ENCODE assay signal across 24 cellular contexts in the genomic region with DNA sequence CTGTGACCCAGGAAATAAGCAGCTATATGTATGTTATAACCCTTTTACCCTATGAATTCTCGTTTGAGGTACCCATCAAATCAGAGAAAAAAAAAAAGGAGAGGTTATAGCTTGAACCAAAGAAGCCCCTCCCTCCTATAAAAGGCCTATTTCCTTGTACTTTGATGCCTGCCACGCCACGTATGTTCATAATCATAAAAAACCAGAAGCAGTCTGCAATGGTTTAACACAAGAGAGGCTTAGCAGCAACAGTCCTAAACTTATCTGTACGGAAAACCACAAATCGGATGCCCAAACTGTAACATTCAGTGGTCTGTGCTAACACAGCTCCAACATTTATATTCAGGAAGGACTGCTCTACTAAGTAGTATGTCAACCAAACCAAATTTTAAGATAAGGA. TPM values are rescaled to one million over a fixed set of nuclear protein-coding genes. Genes with fewer than 3 reads are reported as not detected.
DNase-seq lines count a peak whose midpoint lies in the region; ATAC-seq and FAIRE-seq lines count a peak whose summit lies in the region.
"Had no signal": no experiment of that assay in that cellular context is flagged by ENCODE, and none has a peak within 500 bp of the region (broad histone marks: within the 10 kb centered on the region; RNA-seq: fewer than 3 reads in every experiment).

No MANE protein-coding gene starts in this region.

- H3K27ac ChIP-seq in thymus (ENCODE audit: low read depth), result peak overlapping the region; percentile 8
- H3K27ac ChIP-seq: gastrocnemius medialis, parathyroid adenoma, thoracic aorta had no signal

- H3K4me1 Mint-ChIP-seq in activated naive CD4-positive, alpha-beta T cell treated with anti-CD3 and anti-CD28 coated beads, Interleukin-2, amount 10 ng/mL, durations not matched to agents 7 days and 5 days, result peaks cover 48% of the 10 kb centered on the region
- H3K4me1 Mint-ChIP-seq: nephron had no signal

- H3K4me3 Mint-ChIP-seq in activated naive CD4-positive, alpha-beta T cell treated with anti-CD3 and anti-CD28 coated beads, Interleukin-2, amount 10 ng/mL, durations not matched to agents 7 days and 5 days, result no peak overlapping the region
- H3K4me3 Mint-ChIP-seq: nephron; stimulated activated memory B cell treated with anti-CD40 and anti-IgM and Interleukin-4, amounts not matched to agents 10 μg/mL and 1 μg/mL and 100 μg/mL, for 72 hours had no signal

- H3K4me3 ChIP-seq in thymus (ENCODE audit: low read length), result no peak overlapping the region
- H3K4me3 ChIP-seq: gastrocnemius medialis, MG63, thoracic aorta had no signal

- H3K9me3 Mint-ChIP-seq in activated naive CD4-positive, alpha-beta T cell treated with anti-CD3 and anti-CD28 coated beads, Interleukin-2, amount 10 ng/mL, durations not matched to agents 7 days and 5 days, result no peaks in the 10 kb centered on the region
- H3K9me3 Mint-ChIP-seq in activated naive CD4-positive, alpha-beta T cell treated with anti-CD3 and anti-CD28 coated beads, Interleukin-2, amount 50 U/mL, for 72 hours, result peaks cover 0 to 5% of the 10 kb centered on the region in 2 donors
- H3K9me3 Mint-ChIP-seq: nephron; stimulated activated memory B cell treated with anti-CD40 and anti-IgM and Interleukin-4, amounts not matched to agents 10 μg/mL and 1 μg/mL and 100 μg/mL, for 72 hours had no signal

- CTCF ChIA-PET in activated naive CD4-positive, alpha-beta T cell treated with anti-CD3 and anti-CD28 coated beads, Interleukin-2, amount 10 ng/mL, durations not matched to agents 7 days and 5 days (lab: Charles Lee), result interaction anchor here (1.5 to 2.1 kb wide), 2 partner anchors 27 to 59 kb away, joined by 5 read pairs; no protein-coding TSS in a partner anchor

- FAIRE-seq in colon (lab: Jason Lieb, UNC), result peak; percentile 51

- no peaks in the 10 kb centered on the region for H3K36me3 ChIP-seq in thymus (ENCODE audit: control insufficient read depth, insufficient read depth)
- H3K36me3 ChIP-seq: gastrocnemius medialis, MG63, thoracic aorta had no signal

- H3K36me3 Mint-ChIP-seq in activated naive CD4-positive, alpha-beta T cell treated with anti-CD3 and anti-CD28 coated beads, Interleukin-2, amount 10 ng/mL, durations not matched to agents 7 days and 5 days, result peaks cover 4% of the 10 kb centered on the region
- H3K36me3 Mint-ChIP-seq in activated naive CD4-positive, alpha-beta T cell treated with anti-CD3 and anti-CD28 coated beads, Interleukin-2, amount 50 U/mL, for 72 hours, result no peaks in the 10 kb centered on the region

- H3K4me1 ChIP-seq in thymus (ENCODE audit: control insufficient read depth, insufficient read depth, low read length), result peaks cover 26% of the 10 kb centered on the region
- H3K4me1 ChIP-seq: gastrocnemius medialis, parathyroid adenoma had no signal

- no peaks in the 10 kb centered on the region for H3K27me3 ChIP-seq in thymus (ENCODE audit: control insufficient read depth, insufficient read depth)
- H3K27me3 ChIP-seq: gastrocnemius medialis, MG63 had no signal

- no peak for DNase-seq in activated naive CD4-positive, alpha-beta T cell treated with anti-CD3 and anti-CD28 coated beads, Interleukin-2, amount 10 ng/mL, durations not matched to agents 7 days and 5 days
- DNase-seq in activated naive CD4-positive, alpha-beta T cell treated with anti-CD3 and anti-CD28 coated beads, Interleukin-2, amount 50 U/mL, for 72 hours (ENCODE audit: low spot score in 2 of 2), result no peak
- peak; percentile 92 for DNase-seq in Kasumi-1 (lab: John Stamatoyannopoulos, UW)
- no peak for DNase-seq in hypothalamus (lab: John Stamatoyannopoulos, UW)
- DNase-seq: activated naive CD4-positive, alpha-beta T cell treated with anti-CD3 and anti-CD28 coated beads, Interleukin-2, amount 50 U/mL, for 16 hours; activated T-cell treated with anti-CD3 and anti-CD28 coated beads, Interleukin-2, amount 50 U/mL, for 1 hour; effector memory CD4-positive, alpha-beta T cell; gastrocnemius medialis; HCEC 1CT; mesenchymal stem cell; MG63; NCI-H146; NCI-H2171 treated with DMSO at 0.1 percent for 48 hours had no signal

- H3K27ac Mint-ChIP-seq in activated naive CD4-positive, alpha-beta T cell treated with anti-CD3 and anti-CD28 coated beads, Interleukin-2, amount 10 ng/mL, durations not matched to agents 7 days and 5 days, result peak overlapping the region; percentile 63
- H3K27ac Mint-ChIP-seq in activated naive CD4-positive, alpha-beta T cell treated with anti-CD3 and anti-CD28 coated beads, Interleukin-2, amount 50 U/mL, for 72 hours, result peak overlapping the region in 1 of 2 donors; percentile 51
- H3K27ac Mint-ChIP-seq: nephron; stimulated activated memory B cell treated with anti-CD40 and anti-IgM and Interleukin-4, amounts not matched to agents 10 μg/mL and 1 μg/mL and 100 μg/mL, for 72 hours had no signal

- 9% methylated on average over 5 of the region's 5 CpGs for WGBS in thymus

- H3K27me3 Mint-ChIP-seq in activated naive CD4-positive, alpha-beta T cell treated with anti-CD3 and anti-CD28 coated beads, Interleukin-2, amount 10 ng/mL, durations not matched to agents 7 days and 5 days, result peaks cover 5% of the 10 kb centered on the region

- H3K9me3 ChIP-seq in thymus (ENCODE audit: control insufficient read depth), result no peaks in the 10 kb centered on the region
- H3K9me3 ChIP-seq: gastrocnemius medialis, MG63, thoracic aorta had no signal

- ATAC-seq in activated naive CD4-positive, alpha-beta T cell treated with anti-CD3 and anti-CD28 coated beads, Interleukin-2, amount 50 U/mL, for 72 hours, result no peak
- ATAC-seq in GM18861 (IDR thresholded peaks at IDR 0.05; ENCODE audit: unreplicated experiment) (no peak), HG03439 (IDR thresholded peaks at IDR 0.05; ENCODE audit: unreplicated experiment) (no peak)
- ATAC-seq: esophagus mucosa; gastrocnemius medialis; sciatic nerve; stimulated activated memory B cell treated with anti-CD40 and anti-IgM and Interleukin-4, amounts not matched to agents 10 μg/mL and 1 μg/mL and 100 μg/mL, for 72 hours had no signal

RNA-seq across cellular contexts. Expression of a gene that starts 21.2 kb away (rescaled TPM):
- total RNA-seq in activated naive CD4-positive, alpha-beta T cell treated with anti-CD3 and anti-CD28 coated beads, Interleukin-2, amount 50 U/mL, for 72 hours, result under 1 TPM; 0.36 to 0.53 TPM
- polyA plus RNA-seq in thymus, result 2.1 TPM
- total RNA-seq: cerebellum, gastrocnemius medialis, sciatic nerve, thoracic aorta had no signal

RNA-seq across cellular contexts. Expression of a gene that starts 32.5 kb away (rescaled TPM):
- total RNA-seq in activated naive CD4-positive, alpha-beta T cell treated with anti-CD3 and anti-CD28 coated beads, Interleukin-2, amount 50 U/mL, for 72 hours, result 10 to 100 TPM; 21.2 to 25.3 TPM
- 39.6 TPM for polyA plus RNA-seq in thymus

RNA-seq across cellular contexts. Expression of a gene that starts 55.8 kb away (rescaled TPM):
- total RNA-seq in activated naive CD4-positive, alpha-beta T cell treated with anti-CD3 and anti-CD28 coated beads, Interleukin-2, amount 50 U/mL, for 72 hours, result 1,000 to 10,000 TPM; 2,574 to 3,520 TPM
- polyA plus RNA-seq in thymus, result 1,490 TPM

Comparison
In these comparisons a context has a peak if more than half of its experiments do, and no peak if none do; other contexts are left out.
1. DNase-seq: peak in Kasumi-1 (2 of 2); none in activated naive CD4-positive, alpha-beta T cell treated with anti-CD3 and anti-CD28 coated beads, Interleukin-2, amount 10 ng/mL, durations not matched to agents 7 days and 5 days (single experiment), activated naive CD4-positive, alpha-beta T cell treated with anti-CD3 and anti-CD28 coated beads, Interleukin-2, amount 50 U/mL, for 72 hours (0 of 2) and hypothalamus (0 of 51).